3 cellular contexts compared by ENCODE assay signal in the genomic region with DNA sequence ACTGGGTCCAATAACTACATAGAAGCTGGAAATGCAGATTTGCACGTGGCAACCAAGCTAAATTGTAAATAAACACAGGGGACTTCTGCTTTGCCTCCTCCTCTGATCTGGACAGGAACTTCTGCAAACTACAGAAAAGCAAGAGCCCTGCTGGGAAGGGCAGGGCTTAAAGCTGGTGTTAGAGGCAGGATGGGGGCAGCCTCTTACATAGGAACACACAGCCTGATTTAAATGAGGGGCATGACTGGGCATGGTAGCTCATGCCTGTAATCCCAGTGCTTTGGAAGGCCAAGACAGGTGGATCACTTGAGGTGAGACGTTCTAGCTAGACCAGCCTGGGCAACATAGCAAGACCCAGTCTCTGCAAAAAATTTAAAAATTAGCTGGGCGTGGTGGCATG.
A peak's percentile ranks its signal among the peaks of the same experiment; 100 is the strongest.
TF ChIP-seq lines count a peak whose summit lies in the region.

No MANE protein-coding gene starts in this region.

TF ChIP-seq in GM12891, 5 proteins besides CTCF, POLR2A, EP300 and RAD21:
- TF ChIP-seq SPI1 (IDR thresholded peaks at IDR 0.05; ENCODE audit: low read depth, low read length) (peak; percentile 9; the same call in 1 of the 2 replicates), POLR2AphosphoS5 (IDR thresholded peaks at IDR 0.05; ENCODE audit: low read depth, low read length) (no peak)

TF ChIP-seq in GM12878, 131 proteins besides CTCF, POLR2A, EP300 and RAD21:
- TF ChIP-seq FOXM1 (IDR thresholded peaks at IDR 0.05; ENCODE audit: low read depth, low read length): no peak
- peak; percentile 15 to 41; a peak in 1 of 4 replicates for TF ChIP-seq BHLHE40 (IDR thresholded peaks at IDR 0.05; ENCODE audit: borderline replicate concordance in 1 of 2, low read depth in 2 of 2, low read length in 1 of 2)

TF ChIP-seq in HepG2, 621 proteins besides CTCF, POLR2A, EP300 and RAD21:
- TF ChIP-seq JUND (CRISPR knock-in tag; IDR thresholded peaks at IDR 0.05): no peak
- TF ChIP-seq, protein P1, sequence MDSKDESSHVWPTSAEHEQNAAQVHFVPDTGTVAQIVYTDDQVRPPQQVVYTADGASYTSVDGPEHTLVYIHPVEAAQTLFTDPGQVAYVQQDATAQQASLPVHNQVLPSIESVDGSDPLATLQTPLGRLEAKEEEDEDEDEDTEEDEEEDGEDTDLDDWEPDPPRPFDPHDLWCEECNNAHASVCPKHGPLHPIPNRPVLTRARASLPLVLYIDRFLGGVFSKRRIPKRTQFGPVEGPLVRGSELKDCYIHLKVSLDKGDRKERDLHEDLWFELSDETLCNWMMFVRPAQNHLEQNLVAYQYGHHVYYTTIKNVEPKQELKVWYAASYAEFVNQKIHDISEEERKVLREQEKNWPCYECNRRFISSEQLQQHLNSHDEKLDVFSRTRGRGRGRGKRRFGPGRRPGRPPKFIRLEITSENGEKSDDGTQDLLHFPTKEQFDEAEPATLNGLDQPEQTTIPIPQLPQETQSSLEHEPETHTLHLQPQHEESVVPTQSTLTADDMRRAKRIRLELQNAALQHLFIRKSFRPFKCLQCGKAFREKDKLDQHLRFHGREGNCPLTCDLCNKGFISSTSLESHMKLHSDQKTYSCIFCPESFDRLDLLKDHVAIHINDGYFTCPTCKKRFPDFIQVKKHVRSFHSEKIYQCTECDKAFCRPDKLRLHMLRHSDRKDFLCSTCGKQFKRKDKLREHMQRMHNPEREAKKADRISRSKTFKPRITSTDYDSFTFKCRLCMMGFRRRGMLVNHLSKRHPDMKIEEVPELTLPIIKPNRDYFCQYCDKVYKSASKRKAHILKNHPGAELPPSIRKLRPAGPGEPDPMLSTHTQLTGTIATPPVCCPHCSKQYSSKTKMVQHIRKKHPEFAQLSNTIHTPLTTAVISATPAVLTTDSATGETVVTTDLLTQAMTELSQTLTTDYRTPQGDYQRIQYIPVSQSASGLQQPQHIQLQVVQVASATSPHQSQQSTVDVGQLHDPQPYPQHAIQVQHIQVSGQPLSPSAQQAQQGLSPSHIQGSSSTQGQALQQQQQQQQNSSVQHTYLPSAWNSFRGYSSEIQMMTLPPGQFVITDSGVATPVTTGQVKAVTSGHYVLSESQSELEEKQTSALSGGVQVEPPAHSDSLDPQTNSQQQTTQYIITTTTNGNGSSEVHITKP (CRISPR knock-in tag; IDR thresholded peaks at IDR 0.05; ENCODE audit: low read depth): no peak
- TF ChIP-seq ZNF354B (CRISPR knock-in tag; IDR thresholded peaks at IDR 0.05): no peak
- no peak for TF ChIP-seq ZNF382 (CRISPR knock-in tag; IDR thresholded peaks at IDR 0.05; ENCODE audit: borderline replicate concordance)
- no peak for TF ChIP-seq TCF7L2 (IDR thresholded peaks at IDR 0.05; ENCODE audit: low read depth, low read length)
- no peak for TF ChIP-seq ZNF251 (CRISPR knock-in tag; IDR thresholded peaks at IDR 0.05)
- TF ChIP-seq, protein P2, sequence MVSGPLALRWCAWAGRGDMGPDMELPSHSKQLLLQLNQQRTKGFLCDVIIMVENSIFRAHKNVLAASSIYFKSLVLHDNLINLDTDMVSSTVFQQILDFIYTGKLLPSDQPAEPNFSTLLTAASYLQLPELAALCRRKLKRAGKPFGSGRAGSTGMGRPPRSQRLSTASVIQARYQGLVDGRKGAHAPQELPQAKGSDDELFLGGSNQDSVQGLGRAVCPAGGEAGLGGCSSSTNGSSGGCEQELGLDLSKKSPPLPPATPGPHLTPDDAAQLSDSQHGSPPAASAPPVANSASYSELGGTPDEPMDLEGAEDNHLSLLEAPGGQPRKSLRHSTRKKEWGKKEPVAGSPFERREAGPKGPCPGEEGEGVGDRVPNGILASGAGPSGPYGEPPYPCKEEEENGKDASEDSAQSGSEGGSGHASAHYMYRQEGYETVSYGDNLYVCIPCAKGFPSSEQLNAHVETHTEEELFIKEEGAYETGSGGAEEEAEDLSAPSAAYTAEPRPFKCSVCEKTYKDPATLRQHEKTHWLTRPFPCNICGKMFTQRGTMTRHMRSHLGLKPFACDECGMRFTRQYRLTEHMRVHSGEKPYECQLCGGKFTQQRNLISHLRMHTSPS (CRISPR knock-in tag; IDR thresholded peaks at IDR 0.05; ENCODE audit: low read depth): no peak
- TF ChIP-seq, protein P3, sequence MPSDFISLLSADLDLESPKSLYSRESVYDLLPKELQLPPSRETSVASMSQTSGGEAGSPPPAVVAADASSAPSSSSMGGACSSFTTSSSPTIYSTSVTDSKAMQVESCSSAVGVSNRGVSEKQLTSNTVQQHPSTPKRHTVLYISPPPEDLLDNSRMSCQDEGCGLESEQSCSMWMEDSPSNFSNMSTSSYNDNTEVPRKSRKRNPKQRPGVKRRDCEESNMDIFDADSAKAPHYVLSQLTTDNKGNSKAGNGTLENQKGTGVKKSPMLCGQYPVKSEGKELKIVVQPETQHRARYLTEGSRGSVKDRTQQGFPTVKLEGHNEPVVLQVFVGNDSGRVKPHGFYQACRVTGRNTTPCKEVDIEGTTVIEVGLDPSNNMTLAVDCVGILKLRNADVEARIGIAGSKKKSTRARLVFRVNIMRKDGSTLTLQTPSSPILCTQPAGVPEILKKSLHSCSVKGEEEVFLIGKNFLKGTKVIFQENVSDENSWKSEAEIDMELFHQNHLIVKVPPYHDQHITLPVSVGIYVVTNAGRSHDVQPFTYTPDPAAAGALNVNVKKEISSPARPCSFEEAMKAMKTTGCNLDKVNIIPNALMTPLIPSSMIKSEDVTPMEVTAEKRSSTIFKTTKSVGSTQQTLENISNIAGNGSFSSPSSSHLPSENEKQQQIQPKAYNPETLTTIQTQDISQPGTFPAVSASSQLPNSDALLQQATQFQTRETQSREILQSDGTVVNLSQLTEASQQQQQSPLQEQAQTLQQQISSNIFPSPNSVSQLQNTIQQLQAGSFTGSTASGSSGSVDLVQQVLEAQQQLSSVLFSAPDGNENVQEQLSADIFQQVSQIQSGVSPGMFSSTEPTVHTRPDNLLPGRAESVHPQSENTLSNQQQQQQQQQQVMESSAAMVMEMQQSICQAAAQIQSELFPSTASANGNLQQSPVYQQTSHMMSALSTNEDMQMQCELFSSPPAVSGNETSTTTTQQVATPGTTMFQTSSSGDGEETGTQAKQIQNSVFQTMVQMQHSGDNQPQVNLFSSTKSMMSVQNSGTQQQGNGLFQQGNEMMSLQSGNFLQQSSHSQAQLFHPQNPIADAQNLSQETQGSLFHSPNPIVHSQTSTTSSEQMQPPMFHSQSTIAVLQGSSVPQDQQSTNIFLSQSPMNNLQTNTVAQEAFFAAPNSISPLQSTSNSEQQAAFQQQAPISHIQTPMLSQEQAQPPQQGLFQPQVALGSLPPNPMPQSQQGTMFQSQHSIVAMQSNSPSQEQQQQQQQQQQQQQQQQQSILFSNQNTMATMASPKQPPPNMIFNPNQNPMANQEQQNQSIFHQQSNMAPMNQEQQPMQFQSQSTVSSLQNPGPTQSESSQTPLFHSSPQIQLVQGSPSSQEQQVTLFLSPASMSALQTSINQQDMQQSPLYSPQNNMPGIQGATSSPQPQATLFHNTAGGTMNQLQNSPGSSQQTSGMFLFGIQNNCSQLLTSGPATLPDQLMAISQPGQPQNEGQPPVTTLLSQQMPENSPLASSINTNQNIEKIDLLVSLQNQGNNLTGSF (CRISPR knock-in tag; IDR thresholded peaks at IDR 0.05): no peak
- TF ChIP-seq ZBTB38 (CRISPR knock-in tag; IDR thresholded peaks at IDR 0.05): no peak
- TF ChIP-seq CREM (IDR thresholded peaks at IDR 0.05): no peak
- TF ChIP-seq CREM (CRISPR knock-in tag; IDR thresholded peaks at IDR 0.05): no peak
- TF ChIP-seq, protein P4, sequence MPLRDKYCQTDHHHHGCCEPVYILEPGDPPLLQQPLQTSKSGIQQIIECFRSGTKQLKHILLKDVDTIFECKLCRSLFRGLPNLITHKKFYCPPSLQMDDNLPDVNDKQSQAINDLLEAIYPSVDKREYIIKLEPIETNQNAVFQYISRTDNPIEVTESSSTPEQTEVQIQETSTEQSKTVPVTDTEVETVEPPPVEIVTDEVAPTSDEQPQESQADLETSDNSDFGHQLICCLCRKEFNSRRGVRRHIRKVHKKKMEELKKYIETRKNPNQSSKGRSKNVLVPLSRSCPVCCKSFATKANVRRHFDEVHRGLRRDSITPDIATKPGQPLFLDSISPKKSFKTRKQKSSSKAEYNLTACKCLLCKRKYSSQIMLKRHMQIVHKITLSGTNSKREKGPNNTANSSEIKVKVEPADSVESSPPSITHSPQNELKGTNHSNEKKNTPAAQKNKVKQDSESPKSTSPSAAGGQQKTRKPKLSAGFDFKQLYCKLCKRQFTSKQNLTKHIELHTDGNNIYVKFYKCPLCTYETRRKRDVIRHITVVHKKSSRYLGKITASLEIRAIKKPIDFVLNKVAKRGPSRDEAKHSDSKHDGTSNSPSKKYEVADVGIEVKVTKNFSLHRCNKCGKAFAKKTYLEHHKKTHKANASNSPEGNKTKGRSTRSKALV (CRISPR knock-in tag; IDR thresholded peaks at IDR 0.05): no peak
- TF ChIP-seq, protein P5, sequence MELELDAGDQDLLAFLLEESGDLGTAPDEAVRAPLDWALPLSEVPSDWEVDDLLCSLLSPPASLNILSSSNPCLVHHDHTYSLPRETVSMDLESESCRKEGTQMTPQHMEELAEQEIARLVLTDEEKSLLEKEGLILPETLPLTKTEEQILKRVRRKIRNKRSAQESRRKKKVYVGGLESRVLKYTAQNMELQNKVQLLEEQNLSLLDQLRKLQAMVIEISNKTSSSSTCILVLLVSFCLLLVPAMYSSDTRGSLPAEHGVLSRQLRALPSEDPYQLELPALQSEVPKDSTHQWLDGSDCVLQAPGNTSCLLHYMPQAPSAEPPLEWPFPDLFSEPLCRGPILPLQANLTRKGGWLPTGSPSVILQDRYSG (CRISPR knock-in tag; IDR thresholded peaks at IDR 0.05): no peak
TF ChIP-seq in HepG2: peak in this region for 0.
